In genomic region chr4:1035510-1035909, GRCh38 we compare ENCODE assay signal across 17 cellular contexts. TPM values are rescaled to one million over a fixed set of nuclear protein-coding genes. Genes with fewer than 3 reads are reported as not detected.
DNase-seq lines count a peak whose midpoint lies in the region; ATAC-seq, FAIRE-seq and TF ChIP-seq lines count a peak whose summit lies in the region.
"Had no signal": no experiment of that assay in that cellular context is flagged by ENCODE, and none has a peak within 500 bp of the region (broad histone marks: within the 10 kb centered on the region; RNA-seq: fewer than 3 reads in every experiment).

No MANE protein-coding gene starts in this region.

- H3K23me2 ChIP-seq in H1 (ENCODE audit: low read depth, low read length), result peaks cover 2% of the 10 kb centered on the region; the same call in 1 of the 2 replicates

- no peak overlapping the region for H2BK5ac ChIP-seq in H1 (ENCODE audit: low read depth, low read length)

- no peak overlapping the region for H3K4me3 Mint-ChIP-seq in activated T-cell treated with anti-CD3 and anti-CD28 coated beads, Interleukin-2, amount 50 U/mL, for 4 hours
- H3K4me3 Mint-ChIP-seq: activated naive CD8-positive, alpha-beta T cell treated with anti-CD3 and anti-CD28 coated beads for 36 hours; neural progenitor cell; T-helper 17 cell had no signal

- POLR2A ChIA-PET in H1 (lab: Charles Lee; ENCODE audit: partially characterized antibody), result interaction anchor here (1.4 kb wide), 1 partner anchor 9 kb away, joined by 5 read pairs; no protein-coding TSS in a partner anchor

- no peaks in the 10 kb centered on the region for H3K79me2 ChIP-seq in H1 (ENCODE audit: control insufficient read depth in 1 of 2, insufficient read depth in 2 of 2, low read length in 2 of 2)

- H3K18ac ChIP-seq in H1 (ENCODE audit: extremely low read depth, low read length), result no peak overlapping the region; the same call in 1 of the 2 replicates

- H3K4me1 ChIP-seq in NT2/D1 (ENCODE audit: insufficient read depth, insufficient read length) (peaks cover 38% of the 10 kb centered on the region), H1 (replicated peaks in 1 of 4; ENCODE audit: control insufficient read depth in 3 of 4, insufficient read depth in 4 of 4, low read length in 3 of 4) (peaks cover 0 to 17% (median 2%) of the 10 kb centered on the region in 4 experiments; a peak in 3 of 7 replicates), testis (peaks cover 21% of the 10 kb centered on the region)

- peaks cover 1% of the 10 kb centered on the region for H3K27me3 Mint-ChIP-seq in activated T-cell treated with anti-CD3 and anti-CD28 coated beads, Interleukin-2, amount 50 U/mL, for 4 hours (ENCODE audit: low read depth)
- H3K27me3 Mint-ChIP-seq: activated naive CD8-positive, alpha-beta T cell treated with anti-CD3 and anti-CD28 coated beads for 36 hours; T-helper 17 cell had no signal

- H3K56ac ChIP-seq in H1 (replicated peaks; ENCODE audit: insufficient read length, low read depth, low read length), result no peak overlapping the region

- no peak overlapping the region for H2AFZ ChIP-seq in H1 (ENCODE audit: low read length)
- H2AFZ ChIP-seq: neural progenitor cell had no signal

- no peak overlapping the region for H4K5ac ChIP-seq in H1 (ENCODE audit: insufficient read length, low read depth, low read length)

- H3K9ac ChIP-seq in NT2/D1 (ENCODE audit: insufficient read length, low read depth), result peak overlapping the region; percentile 26
- no peak overlapping the region for H3K9ac ChIP-seq in H1 (replicated peaks in 1 of 4; ENCODE audit: extremely low read depth in 1 of 4, low read depth in 3 of 4, low read length in 3 of 4)
- H3K9ac ChIP-seq: neural progenitor cell had no signal

- no peaks in the 10 kb centered on the region for H3K36me3 Mint-ChIP-seq in activated T-cell treated with anti-CD3 and anti-CD28 coated beads, Interleukin-2, amount 50 U/mL, for 4 hours (ENCODE audit: insufficient read depth)
- H3K36me3 Mint-ChIP-seq: activated naive CD8-positive, alpha-beta T cell treated with anti-CD3 and anti-CD28 coated beads for 36 hours; neural progenitor cell had no signal

- H2BK15ac ChIP-seq in H1 (ENCODE audit: low read length), result no peak overlapping the region

- H2AK5ac ChIP-seq in H1 (ENCODE audit: low read depth, low read length), result no peak overlapping the region

- peak overlapping the region; percentile 79; the same call in 1 of the 2 replicates for H4K8ac ChIP-seq in H1 (ENCODE audit: extremely low read depth, insufficient read depth, low read length)

- H3K27me3 ChIP-seq in NT2/D1 (ENCODE audit: insufficient read depth, insufficient read length) (peaks cover 2% of the 10 kb centered on the region), H1 (replicated peaks in 1 of 4; ENCODE audit: control insufficient read depth in 3 of 4, extremely low read depth in 1 of 4, insufficient read depth in 3 of 4, low read length in 3 of 4) (no peaks in the 10 kb centered on the region), testis (no peaks in the 10 kb centered on the region)
- H3K27me3 ChIP-seq: neural progenitor cell had no signal

- no peak overlapping the region for H3K27ac ChIP-seq in H1 (ENCODE audit: low read depth, low read length)
- no peak overlapping the region for H3K27ac ChIP-seq in testis
- H3K27ac ChIP-seq: BLaER1 treated with 17β-estradiol and CSF1 and Interleukin-3, amounts not matched to agents 10 nM and 100 nM; lower lobe of right lung; neural progenitor cell had no signal

- no peaks in the 10 kb centered on the region for H3K9me3 ChIP-seq in NT2/D1 (ENCODE audit: insufficient read depth, low read length)
- H3K9me3 ChIP-seq in H1 (ENCODE audit: insufficient read depth in 2 of 2, low read depth in 1 of 2, low read length in 1 of 2), result no peaks in the 10 kb centered on the region
- H3K9me3 ChIP-seq in testis, result no peaks in the 10 kb centered on the region
- H3K9me3 ChIP-seq: BLaER1 treated with 17β-estradiol and CSF1 and Interleukin-3, amounts not matched to agents 10 nM and 100 nM; lower lobe of right lung had no signal

- H2BK120ac ChIP-seq in H1 (replicated peaks; ENCODE audit: low read depth, low read length), result no peak overlapping the region

- no peak for FAIRE-seq in H1 (lab: Jason Lieb, UNC)

- TF ChIP-seq CTCF in H1 (IDR thresholded peaks at IDR 0.05; ENCODE audit: control extremely low read depth in 1 of 3, insufficient read depth in 1 of 3, low read depth in 1 of 3, low read length in 3 of 3), result no peak
- TF ChIP-seq CTCF in testis (IDR thresholded peaks at IDR 0.05), result no peak

- no peak for ATAC-seq in GM19023 (IDR thresholded peaks at IDR 0.05; ENCODE audit: unreplicated experiment)
- no peak for ATAC-seq in activated T-cell treated with anti-CD3 and anti-CD28 coated beads, Interleukin-2, amount 50 U/mL, for 4 hours
- ATAC-seq: lower lobe of right lung, T-helper 17 cell had no signal

- no peak overlapping the region for H2BK12ac ChIP-seq in H1 (ENCODE audit: low read depth, low read length)

- no peak overlapping the region for H2BK20ac ChIP-seq in H1 (ENCODE audit: low read length)

- no peak overlapping the region for H3K4me2 ChIP-seq in H1 (ENCODE audit: insufficient read depth in 1 of 2, low read depth in 2 of 2, low read length in 2 of 2)
- H3K4me2 ChIP-seq: BLaER1 treated with 17β-estradiol and CSF1 and Interleukin-3, amounts not matched to agents 10 nM and 100 nM; neural progenitor cell had no signal

- H4K91ac ChIP-seq in H1 (replicated peaks; ENCODE audit: insufficient read length, low read length), result no peak overlapping the region

- no peaks in the 10 kb centered on the region for H3K4me1 Mint-ChIP-seq in activated T-cell treated with anti-CD3 and anti-CD28 coated beads, Interleukin-2, amount 50 U/mL, for 4 hours (ENCODE audit: low read depth)
- H3K4me1 Mint-ChIP-seq: activated naive CD8-positive, alpha-beta T cell treated with anti-CD3 and anti-CD28 coated beads for 36 hours; T-helper 17 cell had no signal

- DNase-seq in NT2/D1 (ENCODE audit: low read depth, low spot score), result no peak
- no peak for DNase-seq in H1 (ENCODE audit: low read depth in 1 of 2, low spot score in 2 of 2)
- peak; percentile 93 for DNase-seq in midbrain (lab: John Stamatoyannopoulos, UW)
- peak; percentile 82 for DNase-seq in testis
- no peak for DNase-seq in NCI-H2029 treated with DMSO at 0.1 percent for 48 hours (lab: John Stamatoyannopoulos, UW)
- no peak for DNase-seq in DMS153 treated with DMSO at 0.1 percent for 48 hours (lab: John Stamatoyannopoulos, UW; ENCODE audit: unreplicated experiment)
- DNase-seq in activated T-cell treated with anti-CD3 and anti-CD28 coated beads, Interleukin-2, amount 50 U/mL, for 4 hours, result no peak
- DNase-seq: activated CD4-positive, alpha-beta T cell treated with anti-CD3 and anti-CD28 coated beads for 1 hour; activated naive CD8-positive, alpha-beta T cell treated with anti-CD3 and anti-CD28 coated beads for 36 hours; cortex of kidney; DND-41; lower lobe of right lung; stimulated activated CD4-positive, alpha-beta T cell treated with anti-CD3 and anti-CD28 coated beads, Interleukin-12 subunit alpha, Interleukin-12 subunit beta, amount 100 ng/mL, for 4 hours; T-helper 17 cell had no signal

- WGBS in H1 (ENCODE audit: extremely low coverage in 1 of 2, insufficient coverage in 1 of 2, insufficient read length in 1 of 2, insufficient replicate concordance in 2 of 2, low coverage in 1 of 2, low lambda C conversion rate in 2 of 2, missing lambda C conversion rate in 1 of 2), 2 experiments, result 84% methylated on average over 23 of the region's 26 CpGs; no CpG with 5 or more reads in 1 of the 2 experiments
- 71 to 90% methylated on average over 5 to 26 of the region's 26 CpGs for WGBS in testis, 2 donors

- no peaks in the 10 kb centered on the region for H4K20me1 ChIP-seq in H1 (replicated peaks in 1 of 2; ENCODE audit: control insufficient read depth in 1 of 2, insufficient read depth in 2 of 2, low read length in 2 of 2)

- TF ChIP-seq EP300 in H1 (IDR thresholded peaks at IDR 0.05; ENCODE audit: borderline replicate concordance in 1 of 2, low read depth in 2 of 2, low read length in 2 of 2), result no peak

- no peak overlapping the region for H3K4ac ChIP-seq in H1 (replicated peaks; ENCODE audit: insufficient read length, low read depth, low read length)

- intact Hi-C loops in testis (cut with DNase I; ENCODE audit: low total_unique reads), result no loop called here

- H3K23ac ChIP-seq in H1 (ENCODE audit: insufficient read length), result no peak overlapping the region

- no peaks in the 10 kb centered on the region for H3K9me3 Mint-ChIP-seq in activated T-cell treated with anti-CD3 and anti-CD28 coated beads, Interleukin-2, amount 50 U/mL, for 4 hours
- H3K9me3 Mint-ChIP-seq: activated naive CD8-positive, alpha-beta T cell treated with anti-CD3 and anti-CD28 coated beads for 36 hours; neural progenitor cell had no signal

- TF ChIP-seq RAD21 in H1 (IDR thresholded peaks at IDR 0.05 in 1 of 2, conservative IDR thresholded peaks at IDR 0.05 in 1 of 2; ENCODE audit: low read depth in 2 of 2, low read length in 2 of 2), result no peak

- H3K79me1 ChIP-seq in H1 (ENCODE audit: low read depth, low read length), result no peaks in the 10 kb centered on the region

- H3K14ac ChIP-seq in H1 (ENCODE audit: insufficient read length), result no peak overlapping the region

- CTCF ChIA-PET in H1 (lab: Charles Lee; ENCODE audit: partially characterized antibody), result interaction anchor here (1.9 kb wide), 1 partner anchor 16 kb away, joined by 4 read pairs; no protein-coding TSS in a partner anchor

- no peak overlapping the region for H3K4me3 ChIP-seq in NT2/D1 (ENCODE audit: insufficient read length, low read depth)
- H3K4me3 ChIP-seq in H1 (ENCODE audit: extremely low read depth in 1 of 4, insufficient read depth in 2 of 4, low read depth in 3 of 4, low read length in 4 of 4), result no peak overlapping the region
- H3K4me3 ChIP-seq in testis, result no peak overlapping the region
- H3K4me3 ChIP-seq: BLaER1 treated with 17β-estradiol and CSF1 and Interleukin-3, amounts not matched to agents 10 nM and 100 nM; lower lobe of right lung; neural progenitor cell had no signal

- no peaks in the 10 kb centered on the region for H3K36me3 ChIP-seq in NT2/D1 (ENCODE audit: insufficient read depth, insufficient read length, low read length)
- H3K36me3 ChIP-seq in H1 (ENCODE audit: control insufficient read depth in 2 of 4, insufficient read depth in 4 of 4, low read length in 3 of 4), result no peaks in the 10 kb centered on the region
- H3K36me3 ChIP-seq in testis (ENCODE audit: low read depth, missing control alignments), result no peaks in the 10 kb centered on the region
- H3K36me3 ChIP-seq: BLaER1 treated with 17β-estradiol and CSF1 and Interleukin-3, amounts not matched to agents 10 nM and 100 nM; lower lobe of right lung; neural progenitor cell had no signal

- TF ChIP-seq POLR2A in H1 (IDR thresholded peaks at IDR 0.05; ENCODE audit: control extremely low read depth in 1 of 2, low read depth in 2 of 2, low read length in 2 of 2) (no peak), testis (IDR thresholded peaks at IDR 0.05) (no peak)

RNA-seq across cellular contexts. Expression of gene FGFRL1, which starts 24.1 kb away (rescaled TPM):
- total RNA-seq in H1 (2021; fragmentation: NEBNext Ultra II Directional; extraction: Animal tissue kit (Norgen Biotek cat#: 25700)), result 18.8 and 18.9 TPM in 2 replicates
- 34.6 and 38.9 TPM in 2 replicates for polyA plus RNA-seq in H1 (2011; rRNA removed)
- polyA plus RNA-seq in H1 (2011; cell fraction: cytosol; rRNA removed), result 27.7 TPM
- polyA plus RNA-seq in H1 (2011; cell fraction: nucleus; rRNA removed), result 30.1 TPM
- polyA plus RNA-seq in H1 (2012, experiment 1 of 2), result 12.6 to 21.8 TPM (median 19.7 TPM) in 4 replicates
- polyA plus RNA-seq in H1 (2012, experiment 2 of 2), result 15.6 TPM
- 21.1 TPM for polyA plus RNA-seq in H1 (2013, experiment 1 of 2)
- 22.9 TPM for polyA plus RNA-seq in H1 (2013, experiment 2 of 2)
- 72.8 and 101 TPM in 2 replicates for polyA minus RNA-seq in H1 (2011; rRNA and poly(A)+ RNA removed)
- 20.7 TPM for polyA minus RNA-seq in H1 (2011; cell fraction: cytosol; rRNA and poly(A)+ RNA removed)
- 22.0 TPM for polyA minus RNA-seq in H1 (2011; cell fraction: nucleus; rRNA and poly(A)+ RNA removed)
- total RNA-seq in testis, result 10 to 100 TPM; 13.7 to 25.6 TPM
- 14.4 TPM for polyA plus RNA-seq in testis (ENCODE audit: insufficient read depth, low read depth, low replicate concordance)
- total RNA-seq in activated T-cell treated with anti-CD3 and anti-CD28 coated beads, Interleukin-2, amount 50 U/mL, for 4 hours, result 10 to 100 TPM; 20.4 to 29.6 (median 20.6) TPM

RNA-seq across cellular contexts. Expression of gene SLC26A1, which starts 42.3 kb away (rescaled TPM):
- total RNA-seq in H1 (2021; fragmentation: NEBNext Ultra II Directional; extraction: Animal tissue kit (Norgen Biotek cat#: 25700)), result not detected in 2 replicates
- polyA plus RNA-seq in H1 (2011; rRNA removed) (0.11 and 0.14 TPM in 2 replicates), testis (ENCODE audit: insufficient read depth, low read depth, low replicate concordance) (0.51 TPM)
- 0.10 TPM for polyA plus RNA-seq in H1 (2011; cell fraction: cytosol; rRNA removed)
- 0.57 TPM for polyA plus RNA-seq in H1 (2011; cell fraction: nucleus; rRNA removed)
- polyA plus RNA-seq in H1 (2012, experiment 1 of 2), result 0.20 to 0.67 TPM (median 0.33 TPM) in 4 replicates
- polyA plus RNA-seq in H1 (2012, experiment 2 of 2), result 0.08 TPM
- 0.14 TPM for polyA plus RNA-seq in H1 (2013, experiment 1 of 2)
- polyA plus RNA-seq in H1 (2013, experiment 2 of 2), result 0.06 TPM
- 0.07 and 0.09 TPM in 2 replicates for polyA minus RNA-seq in H1 (2011; rRNA and poly(A)+ RNA removed)
- polyA minus RNA-seq in H1 (2011; cell fraction: cytosol; rRNA and poly(A)+ RNA removed), result not detected
- polyA minus RNA-seq in H1 (2011; cell fraction: nucleus; rRNA and poly(A)+ RNA removed), result 0.20 TPM
- 1 to 10 TPM in 1 of 2 donors, under 1 TPM in 1; 0.99 to 2.0 TPM for total RNA-seq in testis
- under 1 TPM in 1 of 3 donors, not detected in 2; 0.05 TPM for total RNA-seq in activated T-cell treated with anti-CD3 and anti-CD28 coated beads, Interleukin-2, amount 50 U/mL, for 4 hours

RNA-seq across cellular contexts. Expression of gene IDUA, which starts 48.7 kb away (rescaled TPM):
- 4.8 and 6.5 TPM in 2 replicates for total RNA-seq in H1 (2021; fragmentation: NEBNext Ultra II Directional; extraction: Animal tissue kit (Norgen Biotek cat#: 25700))
- polyA plus RNA-seq in H1 (2011; rRNA removed) (2.8 and 5.8 TPM in 2 replicates), testis (ENCODE audit: insufficient read depth, low read depth, low replicate concordance) (8.9 TPM)
- polyA plus RNA-seq in H1 (2011; cell fraction: cytosol; rRNA removed), result 3.5 TPM
- 30.1 TPM for polyA plus RNA-seq in H1 (2011; cell fraction: nucleus; rRNA removed)
- 1.3 to 4.4 TPM (median 2.7 TPM) in 4 replicates for polyA plus RNA-seq in H1 (2012, experiment 1 of 2)
- polyA plus RNA-seq in H1 (2012, experiment 2 of 2), result 1.2 TPM
- 2.0 TPM for polyA plus RNA-seq in H1 (2013, experiment 1 of 2)
- 2.1 TPM for polyA plus RNA-seq in H1 (2013, experiment 2 of 2)
- polyA minus RNA-seq in H1 (2011; rRNA and poly(A)+ RNA removed), result 0.93 and 1.1 TPM in 2 replicates
- polyA minus RNA-seq in H1 (2011; cell fraction: cytosol; rRNA and poly(A)+ RNA removed), result 2.7 TPM
- polyA minus RNA-seq in H1 (2011; cell fraction: nucleus; rRNA and poly(A)+ RNA removed), result 8.1 TPM
- 10 to 100 TPM; 35.7 to 39.4 TPM for total RNA-seq in testis
- 10 to 100 TPM; 13.5 to 18.3 (median 14.4) TPM for total RNA-seq in activated T-cell treated with anti-CD3 and anti-CD28 coated beads, Interleukin-2, amount 50 U/mL, for 4 hours

Comparison
In these comparisons a context has a peak if more than half of its experiments do, and no peak if none do; other contexts are left out.
1. DNase-seq: peak in midbrain (single experiment) and testis (single experiment); none in NT2/D1 (single experiment), H1 (0 of 2), NCI-H2029 treated with DMSO at 0.1 percent for 48 hours (single experiment), DMS153 treated with DMSO at 0.1 percent for 48 hours (single experiment) and activated T-cell treated with anti-CD3 and anti-CD28 coated beads, Interleukin-2, amount 50 U/mL, for 4 hours (single experiment).